Comparison of ENCODE assay signal across 18 cellular contexts in the genomic region with DNA sequence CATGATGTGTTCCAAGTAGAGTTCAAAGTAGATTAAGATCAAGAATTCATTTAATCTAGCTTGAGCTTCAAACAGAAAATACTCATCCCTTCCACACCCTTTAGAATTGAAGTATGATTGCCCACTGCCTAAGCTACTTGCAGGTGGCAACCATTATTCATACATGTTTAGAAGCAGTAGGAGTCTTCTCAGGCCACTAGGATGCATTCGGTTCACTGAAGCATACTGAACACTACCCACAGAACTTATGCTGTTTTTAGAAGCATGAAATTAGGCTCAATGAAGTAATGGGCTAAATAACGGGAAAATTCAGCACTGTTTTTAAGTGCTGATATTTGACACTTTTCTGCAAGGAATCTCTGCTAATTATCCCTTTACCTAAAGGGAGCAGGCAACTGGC.
A peak's percentile ranks its signal among the peaks of the same experiment; 100 is the strongest.
DNase-seq lines count a peak whose midpoint lies in the region; ATAC-seq and TF ChIP-seq lines count a peak whose summit lies in the region.
"Had no signal": no experiment of that assay in that cellular context is flagged by ENCODE, and none has a peak within 500 bp of the region (broad histone marks: within the 10 kb centered on the region; RNA-seq: fewer than 3 reads in every experiment).

No MANE protein-coding gene starts in this region.

- no peaks in the 10 kb centered on the region for H3F3A ChIP-seq in MM.1S (ENCODE audit: insufficient read depth, low read length)

- no peak overlapping the region for H3K27ac Mint-ChIP-seq in immature natural killer cell
- H3K27ac Mint-ChIP-seq in activated CD4-positive, alpha-beta T cell treated with anti-CD3 and anti-CD28 coated beads, Interleukin-2, amount 10 ng/mL, durations not matched to agents 24 days and 14 days, result no peak overlapping the region
- H3K27ac Mint-ChIP-seq: activated CD8-positive, alpha-beta T cell treated with anti-CD3 and anti-CD28 coated beads for 36 hours; brain; CD14-positive monocyte had no signal

- 83% methylated on average over 2 of the region's 2 CpGs for WGBS in right cardiac atrium

- TF ChIP-seq CTCF in MM.1S (IDR thresholded peaks at IDR 0.05; ENCODE audit: low read length), result no peak

- no peaks in the 10 kb centered on the region for H4K20me1 ChIP-seq in MM.1S (ENCODE audit: insufficient read depth, low read length)

- H3K27me3 Mint-ChIP-seq in immature natural killer cell (ENCODE audit: low read depth in 3 of 3), result peaks cover 0 to 3% (median 0%) of the 10 kb centered on the region in 3 donors
- no peaks in the 10 kb centered on the region for H3K27me3 Mint-ChIP-seq in activated CD4-positive, alpha-beta T cell treated with anti-CD3 and anti-CD28 coated beads, Interleukin-2, amount 10 ng/mL, durations not matched to agents 24 days and 14 days
- H3K27me3 Mint-ChIP-seq: activated CD8-positive, alpha-beta T cell treated with anti-CD3 and anti-CD28 coated beads for 36 hours had no signal

- no peak overlapping the region for H3K9ac ChIP-seq in MM.1S (ENCODE audit: low read length)

- H3K79me2 ChIP-seq in MM.1S (ENCODE audit: low read length), result no peaks in the 10 kb centered on the region

- no peak overlapping the region for H3K27ac ChIP-seq in right cardiac atrium (ENCODE audit: low read length)
- H3K27ac ChIP-seq in MM.1S (ENCODE audit: low read length), result no peak overlapping the region
- H3K27ac ChIP-seq: foreskin keratinocyte, sigmoid colon had no signal

- H3K27me3 ChIP-seq in right cardiac atrium (ENCODE audit: control insufficient read depth, insufficient read depth), result no peaks in the 10 kb centered on the region
- no peaks in the 10 kb centered on the region for H3K27me3 ChIP-seq in MM.1S (replicated peaks; ENCODE audit: insufficient read depth, low read length)
- H3K27me3 ChIP-seq: sigmoid colon had no signal

- peak; percentile 93 for ATAC-seq in GM18499 (IDR thresholded peaks at IDR 0.05; ENCODE audit: insufficient read depth, unreplicated experiment)
- ATAC-seq in GM21515 (IDR thresholded peaks at IDR 0.05; ENCODE audit: unreplicated experiment), result peak; percentile 73
- peak; percentile 94 for ATAC-seq in HG03064 (IDR thresholded peaks at IDR 0.05; ENCODE audit: low read depth, unreplicated experiment)
- ATAC-seq in right cardiac atrium, result no peak
- ATAC-seq: activated CD8-positive, alpha-beta T cell treated with anti-CD3 and anti-CD28 coated beads for 36 hours; foreskin keratinocyte had no signal

- no peak overlapping the region for H2AFZ ChIP-seq in MM.1S (ENCODE audit: low read length)

- H3K9me3 ChIP-seq in right cardiac atrium (ENCODE audit: control insufficient read depth, low read length) (no peaks in the 10 kb centered on the region), MM.1S (replicated peaks; ENCODE audit: insufficient read depth, low read length) (no peaks in the 10 kb centered on the region)
- H3K9me3 ChIP-seq: sigmoid colon had no signal

- no peaks in the 10 kb centered on the region for H3K36me3 ChIP-seq in MM.1S (replicated peaks; ENCODE audit: insufficient read depth, low read length)
- H3K36me3 ChIP-seq: sigmoid colon had no signal

- H3K4me3 ChIP-seq in right cardiac atrium (ENCODE audit: low read length), result no peak overlapping the region
- H3K4me3 ChIP-seq in MM.1S (ENCODE audit: low read length), result no peak overlapping the region
- H3K4me3 ChIP-seq: sigmoid colon had no signal

- H3K4me1 Mint-ChIP-seq in immature natural killer cell, result no peaks in the 10 kb centered on the region
- H3K4me1 Mint-ChIP-seq in activated CD4-positive, alpha-beta T cell treated with anti-CD3 and anti-CD28 coated beads, Interleukin-2, amount 10 ng/mL, durations not matched to agents 24 days and 14 days, result no peaks in the 10 kb centered on the region
- H3K4me1 Mint-ChIP-seq: CD14-positive monocyte had no signal

- H3K9me3 Mint-ChIP-seq in immature natural killer cell, result peaks cover 4 to 17% (median 7%) of the 10 kb centered on the region in 6 donors
- H3K9me3 Mint-ChIP-seq in activated CD4-positive, alpha-beta T cell treated with anti-CD3 and anti-CD28 coated beads, Interleukin-2, amount 10 ng/mL, durations not matched to agents 24 days and 14 days, result peaks cover 6% of the 10 kb centered on the region

- H3K36me3 Mint-ChIP-seq in immature natural killer cell, result peaks cover 0 to 4% (median 0%) of the 10 kb centered on the region in 3 donors
- no peaks in the 10 kb centered on the region for H3K36me3 Mint-ChIP-seq in activated CD4-positive, alpha-beta T cell treated with anti-CD3 and anti-CD28 coated beads, Interleukin-2, amount 10 ng/mL, durations not matched to agents 24 days and 14 days (ENCODE audit: low read depth)
- H3K36me3 Mint-ChIP-seq: brain, CD14-positive monocyte had no signal

- H3K4me3 Mint-ChIP-seq in immature natural killer cell, result no peak overlapping the region
- no peak overlapping the region for H3K4me3 Mint-ChIP-seq in activated CD4-positive, alpha-beta T cell treated with anti-CD3 and anti-CD28 coated beads, Interleukin-2, amount 10 ng/mL, durations not matched to agents 24 days and 14 days
- H3K4me3 Mint-ChIP-seq: activated CD8-positive, alpha-beta T cell treated with anti-CD3 and anti-CD28 coated beads for 36 hours; brain; CD14-positive monocyte had no signal

- intact Hi-C loops in right cardiac atrium (cut with DNase I), result no loop called here
- intact Hi-C loops in activated CD4-positive, alpha-beta T cell treated with anti-CD3 and anti-CD28 coated beads, Interleukin-2, amount 10 ng/mL, durations not matched to agents 24 days and 14 days (cut with micrococcal nuclease), result no loop called here

- no peak overlapping the region for H3K4me2 ChIP-seq in MM.1S (ENCODE audit: low read depth, low read length)

- H3K9me2 ChIP-seq in MM.1S (replicated peaks; ENCODE audit: insufficient read depth, low read length), result 0 out of 2 replicates have a peak, but pooled peaks cover 2% of the 10 kb centered on the region

- DNase-seq in inferior parietal cortex (ENCODE audit: extremely low spot score), result peak; percentile 1
- no peak for DNase-seq in right cardiac atrium
- DNase-seq in immature natural killer cell, result no peak
- no peak for DNase-seq in MM.1S
- DNase-seq in activated CD4-positive, alpha-beta T cell treated with anti-CD3 and anti-CD28 coated beads, Interleukin-2, amount 10 ng/mL, durations not matched to agents 24 days and 14 days, result no peak
- DNase-seq: activated CD8-positive, alpha-beta T cell treated with anti-CD3 and anti-CD28 coated beads for 36 hours; activated effector memory CD4-positive, alpha-beta T cell treated with anti-CD3 and anti-CD28 coated beads, Interleukin-2, amount 50 U/mL, for 16 hours; effector CD4-positive, alpha-beta T cell; foreskin keratinocyte; islet precursor cell; NCI-H69; sigmoid colon; T-helper 9 cell had no signal

- H3K4me1 ChIP-seq in right cardiac atrium (ENCODE audit: control insufficient read depth, insufficient read depth, low read length) (no peaks in the 10 kb centered on the region), MM.1S (ENCODE audit: low read length) (peaks cover 15% of the 10 kb centered on the region)
- H3K4me1 ChIP-seq: foreskin keratinocyte had no signal

Comparison
In these comparisons a context has a peak if more than half of its experiments do, and no peak if none do; other contexts are left out.
1. ATAC-seq: peak in GM18499 (single experiment), GM21515 (single experiment) and HG03064 (single experiment); none in right cardiac atrium (0 of 2).